ENCODE assay signal across 22 cellular contexts in genomic region chr2:60820416-60821132, GRCh38.
A peak's percentile ranks its signal among the peaks of the same experiment; 100 is the strongest.
DNase-seq lines count a peak whose midpoint lies in the region; ATAC-seq and TF ChIP-seq lines count a peak whose summit lies in the region.
"Had no signal": no experiment of that assay in that cellular context is flagged by ENCODE, and none has a peak within 500 bp of the region (broad histone marks: within the 10 kb centered on the region; RNA-seq: fewer than 3 reads in every experiment).

No MANE protein-coding gene starts in this region.

- peak overlapping the region; percentile 82 for H3K27ac Mint-ChIP-seq in activated CD4-positive, alpha-beta T cell treated with anti-CD3 and anti-CD28 coated beads for 36 hours
- H3K27ac Mint-ChIP-seq in activated T-helper 17 cell treated with anti-CD3 and anti-CD28 coated beads, Interleukin-2, amount 50 U/mL, for 72 hours: peak overlapping the region; percentile 65
- H3K27ac Mint-ChIP-seq in naive thymus-derived CD8-positive, alpha-beta T cell: peak overlapping the region in 9 of 10 donors; percentile 81 to 97 (median 90)
- H3K27ac Mint-ChIP-seq: type B pancreatic cell had no signal

- no peak overlapping the region for H3K9ac ChIP-seq in KMS-11

- H3K79me2 ChIP-seq in KMS-11 (ENCODE audit: insufficient read depth, low read depth): no peaks in the 10 kb centered on the region

- peaks cover 53% of the 10 kb centered on the region for H3K4me1 Mint-ChIP-seq in activated CD4-positive, alpha-beta T cell treated with anti-CD3 and anti-CD28 coated beads for 36 hours
- H3K4me1 Mint-ChIP-seq in activated T-helper 17 cell treated with anti-CD3 and anti-CD28 coated beads, Interleukin-2, amount 50 U/mL, for 72 hours: peaks cover 34% of the 10 kb centered on the region
- H3K4me1 Mint-ChIP-seq in naive thymus-derived CD8-positive, alpha-beta T cell: peaks cover 15 to 46% (median 40%) of the 10 kb centered on the region in 4 donors

- H3K4me1 ChIP-seq in KMS-11 (ENCODE audit: low read depth, poor library complexity, severe bottlenecking): peaks cover 35% of the 10 kb centered on the region
- H3K4me1 ChIP-seq: BE2C had no signal

- no peak overlapping the region for H3K4me3 Mint-ChIP-seq in activated CD4-positive, alpha-beta T cell treated with anti-CD3 and anti-CD28 coated beads for 36 hours
- peak overlapping the region; percentile 80 for H3K4me3 Mint-ChIP-seq in activated T-helper 17 cell treated with anti-CD3 and anti-CD28 coated beads, Interleukin-2, amount 50 U/mL, for 72 hours
- peak overlapping the region in 6 of 10 donors; percentile 37 to 61 (median 44) for H3K4me3 Mint-ChIP-seq in naive thymus-derived CD8-positive, alpha-beta T cell
- H3K4me3 Mint-ChIP-seq: type B pancreatic cell had no signal

- H4K20me1 ChIP-seq in KMS-11 (ENCODE audit: insufficient read depth): no peaks in the 10 kb centered on the region

- no peak overlapping the region for H3K4me3 ChIP-seq in KMS-11 (IDR thresholded peaks at IDR 0.05; ENCODE audit: insufficient read depth, low read depth, low read length)
- H3K4me3 ChIP-seq: lung, smooth muscle cell had no signal

- TF ChIP-seq CTCF in KMS-11 (conservative IDR thresholded peaks at IDR 0.05; ENCODE audit: low read depth, low read length): no peak

- no peak overlapping the region for H2AFZ ChIP-seq in KMS-11 (ENCODE audit: low read depth)

- no peak for ATAC-seq in activated CD4-positive, alpha-beta T cell treated with anti-CD3 and anti-CD28 coated beads for 36 hours
- no peak for ATAC-seq in activated T-helper 17 cell treated with anti-CD3 and anti-CD28 coated beads, Interleukin-2, amount 50 U/mL, for 72 hours (replicated peaks)
- ATAC-seq in naive thymus-derived CD8-positive, alpha-beta T cell: no peak
- ATAC-seq: HCT116 had no signal

- no peaks in the 10 kb centered on the region for H3K27me3 ChIP-seq in KMS-11 (ENCODE audit: insufficient read depth, low read depth)
- H3K27me3 ChIP-seq: BE2C, brain microvascular endothelial cell had no signal

- no peak overlapping the region for H3K27ac ChIP-seq in KMS-11
- H3K27ac ChIP-seq: brain microvascular endothelial cell had no signal

- intact Hi-C loops in activated CD4-positive, alpha-beta T cell treated with anti-CD3 and anti-CD28 coated beads for 36 hours (cut with DNase I, micrococcal nuclease): no loop called here

- H3K9me3 Mint-ChIP-seq in activated CD4-positive, alpha-beta T cell treated with anti-CD3 and anti-CD28 coated beads for 36 hours (ENCODE audit: low read depth): no peaks in the 10 kb centered on the region
- H3K9me3 Mint-ChIP-seq in activated T-helper 17 cell treated with anti-CD3 and anti-CD28 coated beads, Interleukin-2, amount 50 U/mL, for 72 hours: peaks cover 4% of the 10 kb centered on the region
- no peaks in the 10 kb centered on the region for H3K9me3 Mint-ChIP-seq in naive thymus-derived CD8-positive, alpha-beta T cell
- H3K9me3 Mint-ChIP-seq: type B pancreatic cell had no signal

- CTCF ChIA-PET in activated CD4-positive, alpha-beta T cell treated with anti-CD3 and anti-CD28 coated beads for 36 hours (lab: Charles Lee): interaction anchor here (1.4 to 5.3 kb wide), 3 partner anchors 12 to 325 kb away, joined by 3 to 21 read pairs (median 6); no protein-coding TSS in a partner anchor

- H3K36me3 ChIP-seq in KMS-11 (ENCODE audit: insufficient read depth): no peaks in the 10 kb centered on the region
- H3K36me3 ChIP-seq: BE2C, brain microvascular endothelial cell had no signal

- H3K36me3 Mint-ChIP-seq in activated CD4-positive, alpha-beta T cell treated with anti-CD3 and anti-CD28 coated beads for 36 hours (ENCODE audit: low read depth): peaks cover 1% of the 10 kb centered on the region
- H3K36me3 Mint-ChIP-seq in activated T-helper 17 cell treated with anti-CD3 and anti-CD28 coated beads, Interleukin-2, amount 50 U/mL, for 72 hours (ENCODE audit: low read depth): peaks cover 6% of the 10 kb centered on the region
- H3K36me3 Mint-ChIP-seq in naive thymus-derived CD8-positive, alpha-beta T cell: no peaks in the 10 kb centered on the region
- H3K36me3 Mint-ChIP-seq: type B pancreatic cell had no signal

- peak overlapping the region; percentile 18; the same call in 1 of the 2 replicates for H3K4me2 ChIP-seq in KMS-11
- H3K4me2 ChIP-seq: smooth muscle cell had no signal

- POLR2A ChIA-PET in activated CD4-positive, alpha-beta T cell treated with anti-CD3 and anti-CD28 coated beads for 36 hours (lab: Charles Lee): interaction anchor here (1.0 kb wide), 1 partner anchor 62 kb away, joined by 4 read pairs; no protein-coding TSS in a partner anchor
- POLR2A ChIA-PET in naive thymus-derived CD8-positive, alpha-beta T cell (lab: Charles Lee): interaction anchor here (1.5 to 3.5 kb wide), 3 partner anchors 47 to 63 kb away, joined by 4 to 23 read pairs (median 15); partner anchors contain the start of gene REL

- no peak for DNase-seq in activated CD4-positive, alpha-beta T cell treated with anti-CD3 and anti-CD28 coated beads for 36 hours
- DNase-seq in activated CD4-positive, alpha-beta T cell treated with anti-CD3 and anti-CD28 coated beads, Interleukin-2, amount 50 U/mL, for 1 hour: no peak
- no peak for DNase-seq in naive thymus-derived CD8-positive, alpha-beta T cell
- DNase-seq in NOMO-1 treated with DMSO at 0.1 percent for 48 hours (lab: John Stamatoyannopoulos, UW; ENCODE audit: unreplicated experiment): no peak
- DNase-seq in NCI-H146 treated with DMSO at 0.1 percent for 48 hours (lab: John Stamatoyannopoulos, UW; ENCODE audit: unreplicated experiment): no peak
- DNase-seq in AG08396 (ENCODE audit: low spot score): no peak
- DNase-seq: activated CD4-positive, CD25-positive, alpha-beta regulatory T cell treated with anti-CD3 and anti-CD28 coated beads, Interleukin-2, amount 50 U/mL, for 72 hours; BE2C; brain microvascular endothelial cell; Calu3; cortex of kidney; kidney glomerular epithelial cell; NCI-H1436 treated with DMSO at 0.1 percent for 48 hours; NCI-H526 treated with DMSO at 0.1 percent for 48 hours; nucleus accumbens; stimulated activated CD4-positive, alpha-beta T cell treated with anti-CD3 and anti-CD28 coated beads, Interleukin-4, amount 100 ng/mL, for 1 hour had no signal

- H3K27me3 Mint-ChIP-seq in activated CD4-positive, alpha-beta T cell treated with anti-CD3 and anti-CD28 coated beads for 36 hours: no peaks in the 10 kb centered on the region
- no peaks in the 10 kb centered on the region for H3K27me3 Mint-ChIP-seq in activated T-helper 17 cell treated with anti-CD3 and anti-CD28 coated beads, Interleukin-2, amount 50 U/mL, for 72 hours
- H3K27me3 Mint-ChIP-seq in naive thymus-derived CD8-positive, alpha-beta T cell: peaks cover 0 to 1% (median 0%) of the 10 kb centered on the region in 5 donors
- H3K27me3 Mint-ChIP-seq: type B pancreatic cell had no signal
